ENCODE assay signal across 8 cellular contexts in the genomic region with DNA sequence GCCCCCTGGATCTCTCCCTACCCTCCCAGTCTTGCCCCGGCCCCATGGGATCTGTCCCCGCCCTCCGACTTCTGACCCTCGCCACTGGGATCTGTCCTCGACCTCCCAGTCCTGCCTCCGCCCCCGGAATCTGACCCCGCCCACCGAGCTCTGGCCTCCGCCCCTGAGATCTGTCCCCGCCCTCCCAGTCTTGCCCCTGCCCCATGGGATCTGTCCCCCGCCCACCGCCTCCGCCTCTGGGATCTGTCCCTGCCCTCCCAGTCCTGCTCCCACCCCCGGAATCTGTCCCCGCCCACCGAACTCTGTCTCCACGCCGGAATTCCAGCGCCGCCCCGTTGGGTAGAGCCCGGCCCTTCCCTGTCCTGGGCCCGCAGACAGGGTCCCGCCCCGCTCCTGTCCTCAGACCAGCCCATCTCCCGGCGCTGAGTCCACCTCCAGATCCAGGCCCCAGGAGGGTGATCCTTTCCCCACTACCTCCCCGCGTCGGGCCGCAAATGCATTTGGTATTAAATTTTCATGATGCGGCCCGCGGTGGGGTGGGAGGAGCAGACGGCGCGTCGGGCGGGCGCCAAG. TPM values are rescaled to one million over a fixed set of nuclear protein-coding genes. Genes with fewer than 3 reads are reported as not detected.
DNase-seq lines count a peak whose midpoint lies in the region; ATAC-seq and TF ChIP-seq lines count a peak whose summit lies in the region.

No MANE protein-coding gene starts in this region.

- peak overlapping the region in 5 of 8 donors; percentile 67 to 88 (median 84) for H3K27ac Mint-ChIP-seq in CD8-positive, alpha-beta memory T cell
- peak overlapping the region; percentile 86 to 97 (median 93) for H3K27ac Mint-ChIP-seq in IgD-negative memory B cell

- peak overlapping the region; percentile 77 to 92 (median 84) for H3K4me3 Mint-ChIP-seq in CD8-positive, alpha-beta memory T cell
- peak overlapping the region; percentile 80 to 96 (median 90) for H3K4me3 Mint-ChIP-seq in IgD-negative memory B cell

- no peaks in the 10 kb centered on the region for H3K9me3 ChIP-seq in CD8-positive, alpha-beta memory T cell (ENCODE audit: low read length)
- H3K9me3 ChIP-seq in SJSA1 (replicated peaks) (no peaks in the 10 kb centered on the region), ascending aorta (no peaks in the 10 kb centered on the region), right cardiac atrium (ENCODE audit: control insufficient read depth, low read length) (no peaks in the 10 kb centered on the region)

- CTCF ChIA-PET in CD8-positive, alpha-beta memory T cell (lab: Charles Lee) = interaction anchor here (0.6 to 4.8 kb wide), 5 partner anchors 10 to 53 kb away, joined by 3 to 28 read pairs (median 5); a partner anchor contains a TSS

- peaks cover 44 to 45% of the 10 kb centered on the region in 2 donors for H3K27me3 Mint-ChIP-seq in CD8-positive, alpha-beta memory T cell
- H3K27me3 Mint-ChIP-seq in IgD-negative memory B cell = peaks cover 40% of the 10 kb centered on the region

- peak; percentile 16 for ATAC-seq in GM19463 (IDR thresholded peaks at IDR 0.05; ENCODE audit: unreplicated experiment)
- peak; percentile 88 to 90 for ATAC-seq in right cardiac atrium
- ATAC-seq in GM18873 (IDR thresholded peaks at IDR 0.05; ENCODE audit: low FRiP score, unreplicated experiment) = no peak

- WGBS in right cardiac atrium = under 1% methylated on average over 41 of the region's 41 CpGs

- peaks cover 29 to 45% (median 35%) of the 10 kb centered on the region in 3 donors for H3K4me1 Mint-ChIP-seq in CD8-positive, alpha-beta memory T cell
- H3K4me1 Mint-ChIP-seq in IgD-negative memory B cell = peaks cover 11 to 25% (median 18%) of the 10 kb centered on the region in 3 donors

- H3K9me3 Mint-ChIP-seq in CD8-positive, alpha-beta memory T cell = no peaks in the 10 kb centered on the region
- H3K9me3 Mint-ChIP-seq in IgD-negative memory B cell = no peaks in the 10 kb centered on the region

- peak overlapping the region; percentile 51 for H3K27ac ChIP-seq in CD8-positive, alpha-beta memory T cell (ENCODE audit: low read depth, low read length)
- no peak overlapping the region for H3K27ac ChIP-seq in SJSA1
- peak overlapping the region; percentile 62 to 66 for H3K27ac ChIP-seq in ascending aorta
- H3K27ac ChIP-seq in right cardiac atrium (ENCODE audit: low read length) = peak overlapping the region; percentile 55
- peak overlapping the region; percentile 0 for H3K27ac ChIP-seq in rectal smooth muscle tissue (ENCODE audit: low read depth, low read length)

- intact Hi-C loops in ascending aorta (cut with DNase I) (loop anchor here (1.0 to 2.0 kb wide), 4 partner anchors 51 to 216 kb away; a partner anchor contains a TSS), right cardiac atrium (cut with DNase I) (loop anchor here (1.0 to 10.0 kb wide), 4 partner anchors 51 to 178 kb away; a partner anchor contains a TSS)

- DNase-seq in CD8-positive, alpha-beta memory T cell = peak in 3 of 5 donors; percentile 33 to 67 (median 51)
- peak; percentile 86 to 98 for DNase-seq in SJSA1 (ENCODE audit: low read depth in 1 of 2, low spot score in 2 of 2)
- peak; percentile 70 to 96 for DNase-seq in ascending aorta (ENCODE audit: low spot score in 2 of 2)
- DNase-seq in right cardiac atrium = peak; percentile 98 to 99 (median 99)

- peaks cover 0 to 22% (median 4%) of the 10 kb centered on the region in 3 donors for H3K36me3 Mint-ChIP-seq in CD8-positive, alpha-beta memory T cell
- H3K36me3 Mint-ChIP-seq in IgD-negative memory B cell = peaks cover 2% of the 10 kb centered on the region

- peak overlapping the region; percentile 69 for H3K4me3 ChIP-seq in CD8-positive, alpha-beta memory T cell (ENCODE audit: low read length)
- H3K4me3 ChIP-seq in SJSA1 (peak overlapping the region; percentile 47), ascending aorta (peak overlapping the region; percentile 55 to 75), right cardiac atrium (ENCODE audit: low read length) (peak overlapping the region; percentile 64), rectal smooth muscle tissue (ENCODE audit: low read length) (peak overlapping the region; percentile 70)

- no peaks in the 10 kb centered on the region for H3K36me3 ChIP-seq in CD8-positive, alpha-beta memory T cell (ENCODE audit: insufficient read depth, low read length)
- H3K36me3 ChIP-seq in SJSA1 (peaks cover 14% of the 10 kb centered on the region), ascending aorta (peaks cover 0 to 8% of the 10 kb centered on the region in 2 donors), rectal smooth muscle tissue (ENCODE audit: control insufficient read depth, insufficient read depth, low read length) (no peaks in the 10 kb centered on the region)

- H3K4me1 ChIP-seq in CD8-positive, alpha-beta memory T cell (ENCODE audit: insufficient read depth, low read length) = peaks cover 20% of the 10 kb centered on the region
- H3K4me1 ChIP-seq in SJSA1 (replicated peaks) (peaks cover 10% of the 10 kb centered on the region), ascending aorta (no peaks in the 10 kb centered on the region), right cardiac atrium (ENCODE audit: control insufficient read depth, insufficient read depth, low read length) (no peaks in the 10 kb centered on the region), rectal smooth muscle tissue (ENCODE audit: control insufficient read depth, insufficient read depth, low read length) (no peaks in the 10 kb centered on the region)

- no peak overlapping the region for H3K9ac ChIP-seq in rectal smooth muscle tissue (ENCODE audit: low read length)

- no peak for TF ChIP-seq CTCF in ascending aorta (IDR thresholded peaks at IDR 0.05)

- POLR2A ChIA-PET in CD8-positive, alpha-beta memory T cell (lab: Charles Lee) = no interaction called here

- H3K27me3 ChIP-seq in CD8-positive, alpha-beta memory T cell (ENCODE audit: insufficient read depth, low read length, poor library complexity, severe bottlenecking) = peaks cover 41% of the 10 kb centered on the region
- H3K27me3 ChIP-seq in SJSA1 (replicated peaks) = peaks cover 46% of the 10 kb centered on the region
- peaks cover 10% of the 10 kb centered on the region for H3K27me3 ChIP-seq in ascending aorta
- H3K27me3 ChIP-seq in right cardiac atrium (ENCODE audit: control insufficient read depth, insufficient read depth) = no peaks in the 10 kb centered on the region
- H3K27me3 ChIP-seq in rectal smooth muscle tissue (ENCODE audit: control insufficient read depth, insufficient read depth, low read length) = peaks cover 25% of the 10 kb centered on the region

RNA-seq across cellular contexts. Expression of a gene that starts 1.6 kb away (rescaled TPM):
- total RNA-seq in CD8-positive, alpha-beta memory T cell = under 1 TPM; 0.07 to 0.09 TPM
- not detected for polyA plus RNA-seq in CD8-positive, alpha-beta memory T cell
- not detected for polyA plus RNA-seq in IgD-negative memory B cell
- total RNA-seq in SJSA1 (2014; rRNA removed; shearing (Covaris generic)) = not detected in 2 replicates
- 15.4 TPM for total RNA-seq in ascending aorta
- total RNA-seq in right cardiac atrium = 1 to 10 TPM in 2 of 4 donors, under 1 TPM in 2; 0.48 to 1.2 (median 0.93) TPM
- 1.1 TPM for polyA plus RNA-seq in right cardiac atrium

RNA-seq across cellular contexts. Expression of a gene that starts 8.7 kb away (rescaled TPM):
- total RNA-seq in CD8-positive, alpha-beta memory T cell = 100 to 1,000 TPM; 132 to 138 TPM
- polyA plus RNA-seq in CD8-positive, alpha-beta memory T cell = 81.8 TPM
- polyA plus RNA-seq in IgD-negative memory B cell = 98.8 TPM
- total RNA-seq in SJSA1 (2014; rRNA removed; shearing (Covaris generic)) = 78.2 and 111 TPM in 2 replicates
- total RNA-seq in ascending aorta = 177 TPM
- 10 to 100 TPM; 35.2 to 43.8 (median 38.2) TPM for total RNA-seq in right cardiac atrium
- 34.9 TPM for polyA plus RNA-seq in right cardiac atrium

RNA-seq across cellular contexts. Expression of a gene that starts 10.1 kb away (rescaled TPM):
- total RNA-seq in CD8-positive, alpha-beta memory T cell = 10 to 100 TPM; 46.7 to 51.8 TPM
- 32.5 TPM for polyA plus RNA-seq in CD8-positive, alpha-beta memory T cell
- polyA plus RNA-seq in IgD-negative memory B cell = 67.5 TPM
- 37.5 and 52.9 TPM in 2 replicates for total RNA-seq in SJSA1 (2014; rRNA removed; shearing (Covaris generic))
- 27.9 TPM for total RNA-seq in ascending aorta
- total RNA-seq in right cardiac atrium = 10 to 100 TPM; 11.1 to 17.7 (median 11.9) TPM
- polyA plus RNA-seq in right cardiac atrium = 9.3 TPM

RNA-seq across cellular contexts. Expression of a gene that starts 17.7 kb away (rescaled TPM):
- not detected for total RNA-seq in CD8-positive, alpha-beta memory T cell
- not detected for polyA plus RNA-seq in CD8-positive, alpha-beta memory T cell
- polyA plus RNA-seq in IgD-negative memory B cell (not detected), right cardiac atrium (not detected)
- not detected in 2 replicates for total RNA-seq in SJSA1 (2014; rRNA removed; shearing (Covaris generic))
- total RNA-seq in ascending aorta (not detected), right cardiac atrium (not detected)

RNA-seq across cellular contexts. Expression of a gene that starts 19.6 kb away (rescaled TPM):
- total RNA-seq in CD8-positive, alpha-beta memory T cell = not detected
- polyA plus RNA-seq in CD8-positive, alpha-beta memory T cell = not detected
- polyA plus RNA-seq in IgD-negative memory B cell (not detected), right cardiac atrium (not detected)
- not detected in 2 replicates for total RNA-seq in SJSA1 (2014; rRNA removed; shearing (Covaris generic))
- total RNA-seq in ascending aorta (not detected), right cardiac atrium (not detected)
